In the genomic region with DNA sequence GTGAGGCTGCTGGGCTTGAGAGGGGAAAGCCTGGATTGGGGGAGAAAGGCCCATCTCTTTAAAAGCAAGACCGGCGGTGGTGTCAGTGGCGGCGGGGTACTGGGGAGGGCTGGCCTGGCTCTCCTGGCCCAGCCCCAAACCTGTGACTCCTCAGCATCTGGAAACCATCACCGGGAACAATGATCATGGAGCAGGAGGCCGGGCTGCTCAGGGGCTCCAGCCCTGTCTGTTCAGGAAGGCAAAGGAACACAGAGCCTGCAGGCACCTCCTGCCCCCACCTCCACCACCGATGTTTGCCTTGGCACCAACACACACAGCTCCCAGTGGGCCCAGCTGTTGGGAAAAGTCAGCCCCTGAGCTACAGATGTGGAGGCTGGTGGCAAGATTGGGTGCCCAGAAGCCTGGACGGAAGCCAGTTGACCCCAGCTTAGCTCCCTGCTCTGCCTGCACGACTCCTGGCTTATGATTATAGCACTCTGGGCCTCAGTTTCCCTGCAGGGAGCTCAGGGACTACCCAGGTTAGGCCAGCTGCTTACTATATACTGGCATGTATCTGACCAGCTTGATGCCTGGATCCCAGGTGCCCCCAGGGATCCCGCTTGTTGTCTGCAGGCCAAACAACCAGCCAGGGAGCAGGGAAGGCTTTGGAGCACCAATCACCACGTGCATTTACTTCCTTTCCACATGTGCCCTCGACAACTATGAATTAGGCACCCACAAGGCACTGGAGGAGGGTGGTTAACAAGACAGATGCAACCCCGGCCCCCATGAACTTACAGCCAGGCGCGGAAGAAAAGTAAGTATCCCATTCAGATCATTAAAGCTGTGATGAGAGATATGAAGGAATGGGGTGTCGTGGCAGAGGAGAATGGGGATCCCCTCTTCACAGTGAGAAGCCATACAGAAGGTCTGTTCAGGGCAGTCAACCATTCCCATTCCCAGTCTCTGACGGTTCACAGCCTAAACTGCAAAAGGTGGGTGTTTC, we compare ENCODE assay signal across 11 cellular contexts. TPM values are rescaled to one million over a fixed set of nuclear protein-coding genes. Genes with fewer than 3 reads are reported as not detected.
A peak's percentile ranks its signal among the peaks of the same experiment; 100 is the strongest.
DNase-seq lines count a peak whose midpoint lies in the region; ATAC-seq, FAIRE-seq and TF ChIP-seq lines count a peak whose summit lies in the region.
"Had no signal": no experiment of that assay in that cellular context is flagged by ENCODE, and none has a peak within 500 bp of the region (broad histone marks: within the 10 kb centered on the region; RNA-seq: fewer than 3 reads in every experiment).

No MANE protein-coding gene starts in this region.

- H3K4me3 ChIP-seq in cardiac muscle cell: no peak overlapping the region

- no peak for FAIRE-seq in frontal cortex (lab: Jason Lieb, UNC)
- FAIRE-seq: colon had no signal

- no peak for TF ChIP-seq CTCF in cardiac muscle cell (IDR thresholded peaks at IDR 0.05; ENCODE audit: low read depth, low read length)

- H3K36me3 ChIP-seq in cardiac muscle cell: no peaks in the 10 kb centered on the region

- peaks cover 51% of the 10 kb centered on the region for H3K4me1 ChIP-seq in cardiac muscle cell (ENCODE audit: low read depth)

- H3K27ac ChIP-seq in angular gyrus (ENCODE audit: low read depth, low read length): peak overlapping the region; percentile 96
- peak overlapping the region; percentile 92 for H3K27ac ChIP-seq in cardiac muscle cell

- H3K9me3 ChIP-seq in cardiac muscle cell (ENCODE audit: low read depth): no peaks in the 10 kb centered on the region

- intact Hi-C loops in posterior vena cava (cut with DNase I): no loop called here

- no peaks in the 10 kb centered on the region for H3K27me3 ChIP-seq in cardiac muscle cell

- ATAC-seq in GM18873 (IDR thresholded peaks at IDR 0.05; ENCODE audit: low FRiP score, unreplicated experiment): no peak
- no peak for ATAC-seq in activated CD4-positive, CD25-positive, alpha-beta regulatory T cell treated with anti-CD3 and anti-CD28 coated beads, Interleukin-2, amount 50 U/mL, for 24 hours

- DNase-seq in AG20443 (ENCODE audit: low spot score) (peak; percentile 84), cardiac muscle cell (ENCODE audit: low read depth in 1 of 2, low spot score in 1 of 2) (peak in 1 of 2 donors; percentile 90), posterior vena cava (ENCODE audit: low spot score) (peak; percentile 89), frontal cortex (ENCODE audit: low spot score in 2 of 2) (no peak)
- no peak for DNase-seq in effector CD8-positive, alpha-beta T cell (lab: John Stamatoyannopoulos, UW)
- DNase-seq: immature natural killer cell, NCI-H2227 treated with DMSO at 0.1 percent for 48 hours had no signal

RNA-seq across cellular contexts. Expression of gene ZCCHC24, which starts 37.3 kb away (rescaled TPM):
- total RNA-seq in cardiac muscle cell: 56.5 and 58.0 TPM in 2 replicates
- polyA plus RNA-seq in cardiac muscle cell: 65.4 and 81.5 TPM in 2 replicates
- total RNA-seq in posterior vena cava: 100 to 1,000 TPM; 113 to 125 TPM
- 4.1 TPM for total RNA-seq in frontal cortex

Comparison
In these comparisons a context has a peak if more than half of its experiments do, and no peak if none do; other contexts are left out.
1. DNase-seq: peak in AG20443 (single experiment) and posterior vena cava (single experiment); none in effector CD8-positive, alpha-beta T cell (single experiment) and frontal cortex (0 of 2).
2. RNA of gene ZCCHC24, which starts 37.3 kb away (total RNA-seq): 113 to 125 TPM in posterior vena cava and 56.5 to 58.0 TPM in cardiac muscle cell; 4.1 TPM in frontal cortex (single experiment); every median in the first group is over 10 times any median in the second.